Comparison of ENCODE assay signal across 25 cellular contexts in genomic region chr7:128773604-128774003, GRCh38. TPM values are rescaled to one million over a fixed set of nuclear protein-coding genes. Genes with fewer than 3 reads are reported as not detected.
A peak's percentile ranks its signal among the peaks of the same experiment; 100 is the strongest.
DNase-seq lines count a peak whose midpoint lies in the region; ATAC-seq, FAIRE-seq and TF ChIP-seq lines count a peak whose summit lies in the region.
"Had no signal": no experiment of that assay in that cellular context is flagged by ENCODE, and none has a peak within 500 bp of the region (broad histone marks: within the 10 kb centered on the region; RNA-seq: fewer than 3 reads in every experiment).

No MANE protein-coding gene starts in this region.

- DNase-seq in GM12891 (ENCODE audit: insufficient read length, low spot score) (no peak), endothelial cell (ENCODE audit: low spot score) (no peak), nephron progenitor cell (no peak), hippocampal formation (lab: John Stamatoyannopoulos, UW) (no peak), brain microvascular endothelial cell (no peak)
- DNase-seq: ACHN; BE2C; C1 segment of cervical spinal cord; CD4-positive, CD25-positive, alpha-beta regulatory T cell; CD8-positive, alpha-beta memory T cell; COR-L47; DMS 273 treated with DMSO at 0.1 percent for 48 hours; DMS53; DND-41; EL; GM23248; HCEC 1CT had no signal

- H3K4me3 ChIP-seq in brain microvascular endothelial cell (ENCODE audit: low read depth, low read length): no peak overlapping the region
- H3K4me3 ChIP-seq: GM23248 had no signal

- H3K27ac ChIP-seq in brain microvascular endothelial cell: no peak overlapping the region
- H3K27ac ChIP-seq: GM23248 had no signal

- H3K27ac Mint-ChIP-seq in endothelial cell (ENCODE audit: unreplicated experiment) (no peak overlapping the region), nephron progenitor cell (peak overlapping the region; percentile 6)
- H3K27ac Mint-ChIP-seq: CD4-positive, CD25-positive, alpha-beta regulatory T cell; CD8-positive, alpha-beta memory T cell had no signal

- peak overlapping the region; percentile 53 for H3K4me3 Mint-ChIP-seq in endothelial cell (ENCODE audit: unreplicated experiment)
- H3K4me3 Mint-ChIP-seq in nephron progenitor cell: no peak overlapping the region
- H3K4me3 Mint-ChIP-seq: CD4-positive, CD25-positive, alpha-beta regulatory T cell; CD8-positive, alpha-beta memory T cell had no signal

- no peak for TF ChIP-seq CTCF in endothelial cell (IDR thresholded peaks at IDR 0.05; ENCODE audit: unreplicated experiment)
- no peak for TF ChIP-seq CTCF in nephron progenitor cell (IDR thresholded peaks at IDR 0.05)
- no peak for TF ChIP-seq CTCF in brain microvascular endothelial cell (IDR thresholded peaks at IDR 0.05; ENCODE audit: low read depth, low read length, missing control alignments)

- H3K27me3 ChIP-seq in brain microvascular endothelial cell (replicated peaks): no peaks in the 10 kb centered on the region
- H3K27me3 ChIP-seq: BE2C had no signal

- peaks cover 14% of the 10 kb centered on the region for H3K4me1 Mint-ChIP-seq in endothelial cell (ENCODE audit: unreplicated experiment)
- no peaks in the 10 kb centered on the region for H3K4me1 Mint-ChIP-seq in nephron progenitor cell
- H3K4me1 Mint-ChIP-seq: CD8-positive, alpha-beta memory T cell had no signal

- peak; percentile 37; the same call in 1 of the 2 replicates for TF ChIP-seq POLR2A in GM12891 (IDR thresholded peaks at IDR 0.05; ENCODE audit: low read depth, low read length)

- in situ Hi-C loops in brain microvascular endothelial cell (cut with HindIII; ENCODE audit: low pct_ligation_motif_present, low sequenced_read_pairs): no loop called here

- H3K27me3 Mint-ChIP-seq in endothelial cell (ENCODE audit: unreplicated experiment): peaks cover 12% of the 10 kb centered on the region
- H3K27me3 Mint-ChIP-seq in nephron progenitor cell (ENCODE audit: low read depth, poor library complexity): peaks cover 9% of the 10 kb centered on the region
- H3K27me3 Mint-ChIP-seq: CD4-positive, CD25-positive, alpha-beta regulatory T cell; CD8-positive, alpha-beta memory T cell had no signal

- peaks cover 61% of the 10 kb centered on the region for H3K36me3 ChIP-seq in brain microvascular endothelial cell (replicated peaks)

- H3K9me3 Mint-ChIP-seq in endothelial cell (ENCODE audit: unreplicated experiment) (peaks cover 5% of the 10 kb centered on the region), nephron progenitor cell (peaks cover 25% of the 10 kb centered on the region)

- H3K36me3 Mint-ChIP-seq in endothelial cell (ENCODE audit: low read depth, unreplicated experiment) (peaks cover 50% of the 10 kb centered on the region), nephron progenitor cell (ENCODE audit: low read depth) (peaks cover 75% of the 10 kb centered on the region)

- no peak for ATAC-seq in HG03354 (IDR thresholded peaks at IDR 0.05; ENCODE audit: poor library complexity, severe bottlenecking, unreplicated experiment)

- no peak for FAIRE-seq in GM12891 (lab: Jason Lieb, UNC)
- FAIRE-seq: A204.1, GM12892, GM18507, H54 had no signal

TF ChIP-seq in GM12891, 5 proteins besides CTCF, POLR2A, EP300 and RAD21:
- TF ChIP-seq POU2F2 (IDR thresholded peaks at IDR 0.05; ENCODE audit: low read depth, low read length) (no peak), POLR2AphosphoS5 (IDR thresholded peaks at IDR 0.05; ENCODE audit: low read depth, low read length) (peak; percentile 58; the same call in 1 of the 2 replicates)

TF ChIP-seq in PFSK-1, 5 proteins besides CTCF, POLR2A, EP300 and RAD21:
- TF ChIP-seq REST (IDR thresholded peaks at IDR 0.05; ENCODE audit: insufficient read depth in 1 of 2, low read depth in 2 of 2, low read length in 2 of 2) (no peak), FOXP2 (optimal IDR thresholded peaks at IDR 0.05; ENCODE audit: borderline replicate concordance, extremely low read depth, extremely low read length, insufficient read depth) (no peak), POLR2AphosphoS5 (IDR thresholded peaks at IDR 0.05; ENCODE audit: low read depth, low read length) (0 out of 2 replicates have a peak, but pooled peaks have one; percentile 8)

RNA-seq across cellular contexts. Expression of gene OPN1SW, which starts 2.0 kb away (rescaled TPM):
- polyA plus RNA-seq in GM12891 (2012; ENCODE audit: low read depth, missing spikeins): 0.10 TPM
- 1.0 TPM for polyA plus RNA-seq in PFSK-1 (2012; ENCODE audit: insufficient read length, low read depth)
- total RNA-seq in endothelial cell (ENCODE audit: unreplicated experiment): not detected
- total RNA-seq: CD4-positive, CD25-positive, alpha-beta regulatory T cell; CD8-positive, alpha-beta memory T cell; G401; GM23248; HT-29 had no signal
- polyA plus RNA-seq: CD4-positive, CD25-positive, alpha-beta regulatory T cell; CD8-positive, alpha-beta memory T cell had no signal

RNA-seq across cellular contexts. Expression of gene CCDC136, which starts 18.2 kb away (rescaled TPM):
- 0.76 TPM for polyA plus RNA-seq in GM12891 (2012; ENCODE audit: low read depth, missing spikeins)
- polyA plus RNA-seq in PFSK-1 (2012; ENCODE audit: insufficient read length, low read depth): 13.3 TPM
- total RNA-seq in endothelial cell (ENCODE audit: unreplicated experiment): 31.5 TPM
- total RNA-seq: HT-29 had no signal

RNA-seq across cellular contexts. Expression of gene CALU, which starts 34.4 kb away (rescaled TPM):
- 22.9 TPM for polyA plus RNA-seq in GM12891 (2012; ENCODE audit: low read depth, missing spikeins)
- polyA plus RNA-seq in PFSK-1 (2012; ENCODE audit: insufficient read length, low read depth): 135 TPM
- total RNA-seq in endothelial cell (ENCODE audit: unreplicated experiment): 197 TPM

RNA-seq across cellular contexts. Expression of gene FLNC, which starts 56.6 kb away (rescaled TPM):
- 0.08 TPM for polyA plus RNA-seq in GM12891 (2012; ENCODE audit: low read depth, missing spikeins)
- polyA plus RNA-seq in PFSK-1 (2012; ENCODE audit: insufficient read length, low read depth): 190 TPM
- 7.7 TPM for total RNA-seq in endothelial cell (ENCODE audit: unreplicated experiment)
- total RNA-seq: CD4-positive, CD25-positive, alpha-beta regulatory T cell; CD8-positive, alpha-beta memory T cell had no signal
- polyA plus RNA-seq: CD4-positive, CD25-positive, alpha-beta regulatory T cell; CD8-positive, alpha-beta memory T cell had no signal
